ENCODE assay signal across 9 cellular contexts in the genomic region with DNA sequence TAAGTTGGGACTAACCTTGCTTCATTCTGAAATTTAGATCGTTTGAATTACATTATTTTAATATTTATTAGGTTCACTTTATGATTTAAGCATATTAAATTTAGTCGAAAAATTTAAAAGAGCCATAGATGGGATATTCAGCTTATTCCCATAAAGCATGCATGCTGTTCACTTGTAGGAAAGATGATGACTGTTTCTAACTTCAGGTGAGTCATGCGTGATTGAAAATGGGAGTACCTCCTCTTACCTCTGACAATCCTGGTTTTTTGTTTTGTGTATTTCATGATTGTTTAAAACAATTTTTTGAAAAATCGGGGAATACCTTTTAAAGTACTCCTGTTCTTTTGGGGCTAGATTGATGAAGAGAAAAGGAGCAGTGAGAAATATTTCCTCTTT. TPM values are rescaled to one million over a fixed set of nuclear protein-coding genes. Genes with fewer than 3 reads are reported as not detected.
A peak's percentile ranks its signal among the peaks of the same experiment; 100 is the strongest.
DNase-seq lines count a peak whose midpoint lies in the region; ATAC-seq and TF ChIP-seq lines count a peak whose summit lies in the region.
"Had no signal": no experiment of that assay in that cellular context is flagged by ENCODE, and none has a peak within 500 bp of the region (broad histone marks: within the 10 kb centered on the region; RNA-seq: fewer than 3 reads in every experiment).

No MANE protein-coding gene starts in this region.

- no peaks in the 10 kb centered on the region for H3K36me3 ChIP-seq in thyroid gland

- TF ChIP-seq POLR2A in thyroid gland (IDR thresholded peaks at IDR 0.05): no peak

- H3K36me3 Mint-ChIP-seq in activated T-cell treated with anti-CD3 and anti-CD28 coated beads, Interleukin-2, amount 50 U/mL, for 24 hours (ENCODE audit: low read depth): peaks cover 62% of the 10 kb centered on the region
- H3K36me3 Mint-ChIP-seq in activated naive CD8-positive, alpha-beta T cell treated with anti-CD3 and anti-CD28 coated beads for 36 hours: peaks cover 36% of the 10 kb centered on the region

- peak overlapping the region in 2 of 3 donors; percentile 80 to 87 for H3K4me3 ChIP-seq in thyroid gland (replicated peaks in 1 of 3)

- H3K27me3 Mint-ChIP-seq in activated T-cell treated with anti-CD3 and anti-CD28 coated beads, Interleukin-2, amount 50 U/mL, for 24 hours: no peaks in the 10 kb centered on the region
- no peaks in the 10 kb centered on the region for H3K27me3 Mint-ChIP-seq in activated naive CD8-positive, alpha-beta T cell treated with anti-CD3 and anti-CD28 coated beads for 36 hours

- H3K4me3 Mint-ChIP-seq in activated T-cell treated with anti-CD3 and anti-CD28 coated beads, Interleukin-2, amount 50 U/mL, for 24 hours: peak overlapping the region; percentile 92
- peak overlapping the region; percentile 95 for H3K4me3 Mint-ChIP-seq in activated naive CD8-positive, alpha-beta T cell treated with anti-CD3 and anti-CD28 coated beads for 36 hours

- peak overlapping the region in 2 of 3 donors; percentile 89 to 99 for H3K27ac ChIP-seq in thyroid gland

- H3K27me3 ChIP-seq in thyroid gland: no peaks in the 10 kb centered on the region

- H3K9me3 Mint-ChIP-seq in activated T-cell treated with anti-CD3 and anti-CD28 coated beads, Interleukin-2, amount 50 U/mL, for 24 hours: no peaks in the 10 kb centered on the region
- no peaks in the 10 kb centered on the region for H3K9me3 Mint-ChIP-seq in activated naive CD8-positive, alpha-beta T cell treated with anti-CD3 and anti-CD28 coated beads for 36 hours

- TF ChIP-seq CTCF in thyroid gland (IDR thresholded peaks at IDR 0.05): no peak

- 11 to 12% methylated on average over 4 of the region's 4 CpGs for WGBS in thyroid gland, 2 donors

- H3K4me1 ChIP-seq in thyroid gland: peaks cover 33 to 37% of the 10 kb centered on the region in 2 donors

- H3K4me1 Mint-ChIP-seq in activated T-cell treated with anti-CD3 and anti-CD28 coated beads, Interleukin-2, amount 50 U/mL, for 24 hours (ENCODE audit: low read depth): peaks cover 77% of the 10 kb centered on the region
- peaks cover 61% of the 10 kb centered on the region for H3K4me1 Mint-ChIP-seq in activated naive CD8-positive, alpha-beta T cell treated with anti-CD3 and anti-CD28 coated beads for 36 hours

- intact Hi-C loops in thyroid gland (cut with DNase I) (no loop called here), sciatic nerve (cut with DNase I) (no loop called here)

- no peak for ATAC-seq in HG02642 (IDR thresholded peaks at IDR 0.05; ENCODE audit: poor library complexity, unreplicated experiment)
- ATAC-seq in sciatic nerve: no peak

- H3K9me3 ChIP-seq in thyroid gland: no peaks in the 10 kb centered on the region

- H3K27ac Mint-ChIP-seq in activated T-cell treated with anti-CD3 and anti-CD28 coated beads, Interleukin-2, amount 50 U/mL, for 24 hours: peak overlapping the region; percentile 98
- H3K27ac Mint-ChIP-seq in activated naive CD8-positive, alpha-beta T cell treated with anti-CD3 and anti-CD28 coated beads for 36 hours: peak overlapping the region; percentile 97

- DNase-seq in activated T-cell treated with anti-CD3 and anti-CD28 coated beads, Interleukin-2, amount 50 U/mL, for 24 hours: no peak
- DNase-seq in activated T-cell treated with anti-CD3 and anti-CD28 coated beads, Interleukin-2, amount 50 U/mL, for 48 hours: no peak
- DNase-seq in activated naive CD8-positive, alpha-beta T cell treated with anti-CD3 and anti-CD28 coated beads for 36 hours: no peak
- peak; percentile 54 for DNase-seq in kidney tubule cell (ENCODE audit: low spot score)
- no peak for DNase-seq in thyroid gland
- no peak for DNase-seq in stimulated activated CD4-positive, alpha-beta T cell treated with anti-CD3 and anti-CD28 coated beads, Interleukin-12 subunit alpha, Interleukin-12 subunit beta, amount 100 ng/mL, for 4 hours
- DNase-seq in sciatic nerve (ENCODE audit: low spot score): no peak
- DNase-seq: activated CD4-positive, alpha-beta T cell treated with anti-CD3 and anti-CD28 coated beads for 1 hour had no signal

RNA-seq across cellular contexts. Expression of a gene that starts 1.4 kb away (rescaled TPM):
- total RNA-seq in activated naive CD8-positive, alpha-beta T cell treated with anti-CD3 and anti-CD28 coated beads for 36 hours: 10 to 100 TPM; 25.8 to 25.9 TPM
- 10 to 100 TPM; 56.5 to 99.7 (median 66.1) TPM for total RNA-seq in thyroid gland
- 51.7 TPM for total RNA-seq in sciatic nerve
